Comparison of ENCODE assay signal across 1 cellular context in the genomic region with DNA sequence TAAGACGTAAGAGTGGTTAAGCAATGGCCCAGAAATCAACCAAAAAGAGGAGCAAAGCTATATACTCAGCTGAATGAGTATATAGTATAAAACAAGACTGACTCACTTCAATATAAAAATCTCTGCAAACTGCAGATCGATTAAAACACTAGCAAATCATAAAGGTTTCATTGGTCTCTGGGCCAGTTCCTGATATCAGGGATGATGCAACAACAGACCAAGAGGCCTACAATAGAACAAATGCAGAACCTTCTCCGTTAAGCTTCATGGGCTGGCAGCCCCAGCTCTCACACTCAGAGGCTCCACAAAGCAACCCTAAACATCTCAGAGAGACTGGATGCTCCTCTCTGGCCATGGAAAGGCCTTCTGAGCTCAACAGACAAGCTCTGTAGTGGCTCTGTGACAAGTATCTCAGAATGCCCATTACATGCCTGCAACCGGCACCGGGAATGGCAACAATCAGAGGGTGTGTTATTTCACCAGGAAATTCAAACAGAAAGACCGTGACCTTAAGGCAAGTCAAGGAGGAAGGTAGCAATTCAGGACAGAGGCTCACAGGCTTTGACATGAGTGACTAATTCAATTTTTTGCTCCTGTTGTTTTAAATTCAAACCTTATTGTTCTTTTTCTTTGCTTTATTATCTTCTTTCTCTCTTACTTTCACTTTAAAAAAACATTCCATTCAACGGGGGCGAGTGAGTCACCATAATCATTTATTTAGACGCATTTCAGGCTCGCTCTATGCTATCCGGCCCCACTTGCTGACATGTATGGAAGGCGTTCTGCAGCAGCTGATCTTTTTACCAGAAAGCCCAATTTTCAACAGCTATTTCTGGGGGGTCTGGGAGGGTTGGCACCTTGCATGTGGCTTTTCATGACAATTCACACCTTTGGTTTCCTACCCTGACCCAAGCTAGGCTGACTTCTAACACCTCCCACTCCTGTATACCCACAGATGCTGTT.
TF ChIP-seq lines count a peak whose summit lies in the region.

No MANE protein-coding gene starts in this region.

TF ChIP-seq in GM12878, 131 proteins besides CTCF, POLR2A, EP300 and RAD21 (continued from another document and continues in another):
- no peak for TF ChIP-seq ZBTB33 (IDR thresholded peaks at IDR 0.05)
- TF ChIP-seq PBX3 (IDR thresholded peaks at IDR 0.05; ENCODE audit: insufficient replicate concordance, low read depth, low read length) = no peak
- no peak for TF ChIP-seq MTA3 (IDR thresholded peaks at IDR 0.05; ENCODE audit: borderline replicate concordance, low read length)
- TF ChIP-seq NR2C2 (IDR thresholded peaks at IDR 0.05; ENCODE audit: borderline replicate concordance, control insufficient read depth, insufficient read length, low read depth) = no peak
- no peak for TF ChIP-seq BRCA1 (IDR thresholded peaks at IDR 0.05; ENCODE audit: low read depth, low read length)
- no peak for TF ChIP-seq HDAC2 (IDR thresholded peaks at IDR 0.05)
- TF ChIP-seq, protein P1, sequence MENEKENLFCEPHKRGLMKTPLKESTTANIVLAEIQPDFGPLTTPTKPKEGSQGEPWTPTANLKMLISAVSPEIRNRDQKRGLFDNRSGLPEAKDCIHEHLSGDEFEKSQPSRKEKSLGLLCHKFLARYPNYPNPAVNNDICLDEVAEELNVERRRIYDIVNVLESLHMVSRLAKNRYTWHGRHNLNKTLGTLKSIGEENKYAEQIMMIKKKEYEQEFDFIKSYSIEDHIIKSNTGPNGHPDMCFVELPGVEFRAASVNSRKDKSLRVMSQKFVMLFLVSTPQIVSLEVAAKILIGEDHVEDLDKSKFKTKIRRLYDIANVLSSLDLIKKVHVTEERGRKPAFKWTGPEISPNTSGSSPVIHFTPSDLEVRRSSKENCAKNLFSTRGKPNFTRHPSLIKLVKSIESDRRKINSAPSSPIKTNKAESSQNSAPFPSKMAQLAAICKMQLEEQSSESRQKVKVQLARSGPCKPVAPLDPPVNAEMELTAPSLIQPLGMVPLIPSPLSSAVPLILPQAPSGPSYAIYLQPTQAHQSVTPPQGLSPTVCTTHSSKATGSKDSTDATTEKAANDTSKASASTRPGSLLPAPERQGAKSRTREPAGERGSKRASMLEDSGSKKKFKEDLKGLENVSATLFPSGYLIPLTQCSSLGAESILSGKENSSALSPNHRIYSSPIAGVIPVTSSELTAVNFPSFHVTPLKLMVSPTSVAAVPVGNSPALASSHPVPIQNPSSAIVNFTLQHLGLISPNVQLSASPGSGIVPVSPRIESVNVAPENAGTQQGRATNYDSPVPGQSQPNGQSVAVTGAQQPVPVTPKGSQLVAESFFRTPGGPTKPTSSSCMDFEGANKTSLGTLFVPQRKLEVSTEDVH (IDR thresholded peaks at IDR 0.05; ENCODE audit: low read depth, partially characterized antibody) = no peak
- TF ChIP-seq HDGF (IDR thresholded peaks at IDR 0.05) = no peak
- TF ChIP-seq MLLT1 (IDR thresholded peaks at IDR 0.05) = peak; percentile 63
- TF ChIP-seq CREM (IDR thresholded peaks at IDR 0.05; ENCODE audit: low read depth) = no peak
- no peak for TF ChIP-seq NFXL1 (IDR thresholded peaks at IDR 0.05; ENCODE audit: borderline replicate concordance)
- TF ChIP-seq CBFB (IDR thresholded peaks at IDR 0.05; ENCODE audit: low read depth) = no peak
- TF ChIP-seq EED (IDR thresholded peaks at IDR 0.05; ENCODE audit: low read depth) = no peak
- TF ChIP-seq KAT2A (conservative IDR thresholded peaks at IDR 0.05; ENCODE audit: control insufficient read depth, low read depth, low read length) = no peak
- peak; percentile 33; the same call in 1 of the 2 replicates for TF ChIP-seq BMI1 (IDR thresholded peaks at IDR 0.05; ENCODE audit: borderline replicate concordance)
- TF ChIP-seq MTA2 (IDR thresholded peaks at IDR 0.05; ENCODE audit: low read depth) = peak; percentile 64; the same call in 1 of the 2 replicates
- TF ChIP-seq ZNF592 (IDR thresholded peaks at IDR 0.05) = no peak
- no peak for TF ChIP-seq BCLAF1 (IDR thresholded peaks at IDR 0.05)
- no peak for TF ChIP-seq CEBPZ (IDR thresholded peaks at IDR 0.05; ENCODE audit: low read depth, low read length)
- no peak for TF ChIP-seq RFX5 (IDR thresholded peaks at IDR 0.05; ENCODE audit: low read depth, low read length)
- no peak for TF ChIP-seq FOXM1 (IDR thresholded peaks at IDR 0.05; ENCODE audit: low read depth, low read length)
- no peak for TF ChIP-seq ATF7 (IDR thresholded peaks at IDR 0.05; ENCODE audit: low read depth)
- no peak for TF ChIP-seq ETV6 (conservative IDR thresholded peaks at IDR 0.05 in 1 of 2, IDR thresholded peaks at IDR 0.05 in 1 of 2; ENCODE audit: borderline replicate concordance in 1 of 2, low read depth in 1 of 2)
- no peak for TF ChIP-seq STAT1 (conservative IDR thresholded peaks at IDR 0.05)
- no peak for TF ChIP-seq SRF (IDR thresholded peaks at IDR 0.05; ENCODE audit: low read depth in 2 of 2, low read length in 2 of 2)
- TF ChIP-seq ZNF622 (IDR thresholded peaks at IDR 0.05) = no peak
- no peak for TF ChIP-seq FOS (IDR thresholded peaks at IDR 0.05; ENCODE audit: borderline replicate concordance, extremely low read depth, insufficient read length)
- TF ChIP-seq, protein P2, sequence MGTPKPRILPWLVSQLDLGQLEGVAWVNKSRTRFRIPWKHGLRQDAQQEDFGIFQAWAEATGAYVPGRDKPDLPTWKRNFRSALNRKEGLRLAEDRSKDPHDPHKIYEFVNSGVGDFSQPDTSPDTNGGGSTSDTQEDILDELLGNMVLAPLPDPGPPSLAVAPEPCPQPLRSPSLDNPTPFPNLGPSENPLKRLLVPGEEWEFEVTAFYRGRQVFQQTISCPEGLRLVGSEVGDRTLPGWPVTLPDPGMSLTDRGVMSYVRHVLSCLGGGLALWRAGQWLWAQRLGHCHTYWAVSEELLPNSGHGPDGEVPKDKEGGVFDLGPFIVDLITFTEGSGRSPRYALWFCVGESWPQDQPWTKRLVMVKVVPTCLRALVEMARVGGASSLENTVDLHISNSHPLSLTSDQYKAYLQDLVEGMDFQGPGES (IDR thresholded peaks at IDR 0.05) = no peak
- no peak for TF ChIP-seq TCF7 (IDR thresholded peaks at IDR 0.05; ENCODE audit: borderline replicate concordance)
- no peak for TF ChIP-seq ZBED1 (IDR thresholded peaks at IDR 0.05; ENCODE audit: borderline replicate concordance)
- TF ChIP-seq IRF4 (IDR thresholded peaks at IDR 0.05; ENCODE audit: low read depth, low read length) = no peak
- no peak for TF ChIP-seq SPI1 (IDR thresholded peaks at IDR 0.05; ENCODE audit: borderline replicate concordance, insufficient read depth, low read depth, low read length)
- TF ChIP-seq NFIC (IDR thresholded peaks at IDR 0.05; ENCODE audit: low read depth, low read length) = no peak
- TF ChIP-seq TAF1 (IDR thresholded peaks at IDR 0.05; ENCODE audit: borderline replicate concordance, low read depth, low read length) = no peak
